10 cellular contexts compared by ENCODE assay signal in the genomic region with DNA sequence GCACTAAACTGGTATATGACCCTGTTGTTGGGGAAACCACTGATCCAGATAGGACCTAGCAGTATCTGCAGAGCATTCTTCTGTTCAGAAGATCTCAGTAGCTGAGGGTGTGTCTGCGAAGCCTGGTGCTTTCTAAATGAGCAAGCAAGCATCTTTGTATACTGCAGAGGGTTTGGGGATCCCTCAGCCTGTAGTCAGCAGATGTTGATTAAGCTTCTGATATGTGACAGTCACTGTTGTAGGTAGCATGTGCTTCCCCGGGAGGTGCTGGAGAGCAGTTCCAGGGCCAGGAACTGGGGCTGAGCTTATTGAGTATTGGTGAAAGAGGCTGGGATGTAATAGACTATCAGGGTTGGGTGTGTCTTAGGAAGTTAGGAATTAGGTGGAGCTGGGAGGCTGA. TPM values are rescaled to one million over a fixed set of nuclear protein-coding genes. Genes with fewer than 3 reads are reported as not detected.
DNase-seq lines count a peak whose midpoint lies in the region; ATAC-seq and TF ChIP-seq lines count a peak whose summit lies in the region.
"Had no signal": no experiment of that assay in that cellular context is flagged by ENCODE, and none has a peak within 500 bp of the region (broad histone marks: within the 10 kb centered on the region; RNA-seq: fewer than 3 reads in every experiment).

No MANE protein-coding gene starts in this region.

- H3K4me1 Mint-ChIP-seq in GM23338 (peaks cover 42% of the 10 kb centered on the region), immature natural killer cell (peaks cover 50 to 62% of the 10 kb centered on the region in 2 donors)
- peaks cover 30% of the 10 kb centered on the region for H3K4me1 Mint-ChIP-seq in activated CD8-positive, alpha-beta T cell treated with anti-CD3 and anti-CD28 coated beads for 36 hours (ENCODE audit: low read depth)

- no peaks in the 10 kb centered on the region for H3K9me2 ChIP-seq in GM23338 (ENCODE audit: insufficient read depth)

- peak overlapping the region; percentile 97 for H3K4me3 Mint-ChIP-seq in GM23338
- H3K4me3 Mint-ChIP-seq in activated CD8-positive, alpha-beta T cell treated with anti-CD3 and anti-CD28 coated beads for 36 hours = peak overlapping the region; percentile 92
- H3K4me3 Mint-ChIP-seq in immature natural killer cell = peak overlapping the region; percentile 92 to 97 (median 95)

- H3K27ac Mint-ChIP-seq in GM23338 (no peak overlapping the region), immature natural killer cell (peak overlapping the region; percentile 61 to 99 (median 94))
- peak overlapping the region; percentile 22 for H3K27ac Mint-ChIP-seq in activated CD8-positive, alpha-beta T cell treated with anti-CD3 and anti-CD28 coated beads for 36 hours

- H3K27me3 ChIP-seq in ACC112 (ENCODE audit: insufficient read depth, low read length) (no peaks in the 10 kb centered on the region), GM23338 (ENCODE audit: insufficient read depth) (peaks cover 11% of the 10 kb centered on the region; the same call in 1 of the 2 replicates)
- H3K27me3 ChIP-seq: gastroesophageal sphincter had no signal

- H3F3A ChIP-seq in GM23338 (replicated peaks; ENCODE audit: low read depth) = peaks cover 21% of the 10 kb centered on the region

- intact Hi-C loops in activated CD8-positive, alpha-beta T cell treated with anti-CD3 and anti-CD28 coated beads for 36 hours (cut with micrococcal nuclease) = loop anchor here (5.0 kb wide), 1 partner anchor 34 kb away; the partner anchor contains the start of gene PRMT1

- peaks cover 36% of the 10 kb centered on the region for H3K27me3 Mint-ChIP-seq in GM23338 (ENCODE audit: insufficient read depth, low read depth, poor library complexity)
- no peaks in the 10 kb centered on the region for H3K27me3 Mint-ChIP-seq in activated CD8-positive, alpha-beta T cell treated with anti-CD3 and anti-CD28 coated beads for 36 hours
- peaks cover 5 to 8% (median 7%) of the 10 kb centered on the region in 3 donors for H3K27me3 Mint-ChIP-seq in immature natural killer cell (ENCODE audit: low read depth in 3 of 3)

- DNase-seq in GM23338 (ENCODE audit: low spot score) (no peak), immature natural killer cell (no peak), NCI-H2029 treated with DMSO at 0.1 percent for 48 hours (lab: John Stamatoyannopoulos, UW) (no peak)
- peak; percentile 34 for DNase-seq in activated CD8-positive, alpha-beta T cell treated with anti-CD3 and anti-CD28 coated beads for 36 hours
- DNase-seq: right cardiac atrium had no signal

- POLR2A ChIA-PET in activated CD8-positive, alpha-beta T cell treated with anti-CD3 and anti-CD28 coated beads for 36 hours (lab: Charles Lee) = interaction anchor here (0.8 to 3.3 kb wide), 5 partner anchors 13 to 165 kb away, joined by 3 to 16 read pairs (median 5); partner anchors contain the start of genes BCL2L12 and IRF3

- H3K79me2 ChIP-seq in ACC112 (ENCODE audit: control insufficient read depth, insufficient read depth, low read length, unreplicated experiment) (peaks cover 48% of the 10 kb centered on the region), GM23338 (replicated peaks; ENCODE audit: insufficient read depth) (peaks cover 26% of the 10 kb centered on the region)

- peaks cover 23% of the 10 kb centered on the region for H3K36me3 Mint-ChIP-seq in GM23338 (ENCODE audit: low read depth)
- H3K36me3 Mint-ChIP-seq in activated CD8-positive, alpha-beta T cell treated with anti-CD3 and anti-CD28 coated beads for 36 hours (ENCODE audit: low read depth) = peaks cover 12% of the 10 kb centered on the region
- H3K36me3 Mint-ChIP-seq in immature natural killer cell = no peaks in the 10 kb centered on the region

- H2AFZ ChIP-seq in ACC112 (ENCODE audit: low read length, unreplicated experiment) (no peak overlapping the region), GM23338 (no peak overlapping the region)

- ATAC-seq in GM23338 = no peak
- no peak for ATAC-seq in activated CD8-positive, alpha-beta T cell treated with anti-CD3 and anti-CD28 coated beads for 36 hours
- no peak for ATAC-seq in GM19395 (IDR thresholded peaks at IDR 0.05; ENCODE audit: unreplicated experiment)
- no peak for ATAC-seq in HG03175 (IDR thresholded peaks at IDR 0.05; ENCODE audit: unreplicated experiment)
- no peak for ATAC-seq in HG02571 (IDR thresholded peaks at IDR 0.05; ENCODE audit: unreplicated experiment)
- ATAC-seq: gastroesophageal sphincter, right cardiac atrium had no signal

- H3K9me3 Mint-ChIP-seq in GM23338 = no peaks in the 10 kb centered on the region
- no peaks in the 10 kb centered on the region for H3K9me3 Mint-ChIP-seq in activated CD8-positive, alpha-beta T cell treated with anti-CD3 and anti-CD28 coated beads for 36 hours
- H3K9me3 Mint-ChIP-seq in immature natural killer cell = no peaks in the 10 kb centered on the region

- H3K4me2 ChIP-seq in GM23338 = peak overlapping the region; percentile 83

- no peak for TF ChIP-seq CTCF in GM23338 (conservative IDR thresholded peaks at IDR 0.05; ENCODE audit: low read depth in 2 of 2)
- TF ChIP-seq CTCF in activated CD8-positive, alpha-beta T cell treated with anti-CD3 and anti-CD28 coated beads for 36 hours (IDR thresholded peaks at IDR 0.05) = no peak

- H3K4me1 ChIP-seq in ACC112 (ENCODE audit: control insufficient read depth, insufficient read depth, low read length, unreplicated experiment) = peaks cover 17% of the 10 kb centered on the region
- peaks cover 30% of the 10 kb centered on the region for H3K4me1 ChIP-seq in GM23338 (ENCODE audit: insufficient read depth)

- H3K36me3 ChIP-seq in ACC112 (ENCODE audit: insufficient read depth, low read length) (no peaks in the 10 kb centered on the region), GM23338 (ENCODE audit: insufficient read depth) (no peaks in the 10 kb centered on the region; the same call in 1 of the 2 replicates)

- CTCF ChIA-PET in activated CD8-positive, alpha-beta T cell treated with anti-CD3 and anti-CD28 coated beads for 36 hours (lab: Charles Lee) = interaction anchor here (0.9 to 2.3 kb wide), 5 partner anchors 28 to 97 kb away, joined by 3 to 6 read pairs (median 3); partner anchors contain the start of gene PRMT1

- H3K4me3 ChIP-seq in ACC112 (ENCODE audit: low read depth, low read length) (peak overlapping the region; percentile 99), GM23338 (peak overlapping the region; percentile 100; the same call in 1 of the 2 replicates)

- peaks cover 13% of the 10 kb centered on the region for H4K20me1 ChIP-seq in GM23338 (replicated peaks; ENCODE audit: insufficient read depth)

- H3K27ac ChIP-seq in ACC112 (ENCODE audit: low read depth, low read length) (no peak overlapping the region), GM23338 (ENCODE audit: low read depth) (0 out of 2 replicates have a peak overlapping the region, but pooled peaks have one; percentile 96)

TF ChIP-seq in GM23338, 12 proteins besides CTCF, POLR2A, EP300 and RAD21 (continues in another document):
- no peak for TF ChIP-seq ZNF114 (CRISPR knock-in tag; IDR thresholded peaks at IDR 0.05)
- TF ChIP-seq NANOG (IDR thresholded peaks at IDR 0.05; ENCODE audit: borderline replicate concordance) = no peak
- no peak for TF ChIP-seq POLR2AphosphoS5 (IDR thresholded peaks at IDR 0.05; ENCODE audit: low read depth)
- no peak for TF ChIP-seq EZH2phosphoT487 (IDR thresholded peaks at IDR 0.05; ENCODE audit: unreplicated experiment)
- TF ChIP-seq STAT1 (IDR thresholded peaks at IDR 0.05; ENCODE audit: unreplicated experiment) = no peak

RNA-seq across cellular contexts. Expression of gene SCAF1, which starts 1.5 kb away (rescaled TPM):
- 47.0 and 53.7 TPM in 2 replicates for total RNA-seq in GM23338 (2014; rRNA removed; shearing (Covaris generic))
- polyA plus RNA-seq in GM23338 (2016; fragmentation: Nextera tagmentation; extraction: Ambion mirVana) (19.7 and 20.2 TPM in 2 replicates), immature natural killer cell (1 to 10 TPM in 1 of 3 donors, under 1 TPM in 1, not detected in 1; 0.87 to 2.6 TPM)
- total RNA-seq in activated CD8-positive, alpha-beta T cell treated with anti-CD3 and anti-CD28 coated beads for 36 hours = 10 to 100 TPM; 54.5 to 57.2 TPM

RNA-seq across cellular contexts. Expression of gene RRAS, which starts 3.5 kb away (rescaled TPM):
- total RNA-seq in GM23338 (2014; rRNA removed; shearing (Covaris generic)) = 6.1 and 9.3 TPM in 2 replicates
- polyA plus RNA-seq in GM23338 (2016; fragmentation: Nextera tagmentation; extraction: Ambion mirVana) (30.0 and 31.0 TPM in 2 replicates), immature natural killer cell (10 to 100 TPM in 2 of 3 donors, 1 to 10 TPM in 1; 9.0 to 17.3 (median 13.5) TPM)
- total RNA-seq in activated CD8-positive, alpha-beta T cell treated with anti-CD3 and anti-CD28 coated beads for 36 hours = 1 to 10 TPM; 6.3 to 7.1 TPM

RNA-seq across cellular contexts. Expression of gene IRF3, which starts 22.2 kb away (rescaled TPM):
- total RNA-seq in GM23338 (2014; rRNA removed; shearing (Covaris generic)) = 89.3 and 164 TPM in 2 replicates
- 57.4 and 72.4 TPM in 2 replicates for polyA plus RNA-seq in GM23338 (2016; fragmentation: Nextera tagmentation; extraction: Ambion mirVana)
- 100 to 1,000 TPM in 1 of 2 experiments, 10 to 100 TPM in 1; 90.8 to 108 TPM for total RNA-seq in activated CD8-positive, alpha-beta T cell treated with anti-CD3 and anti-CD28 coated beads for 36 hours
- polyA plus RNA-seq in immature natural killer cell = 10 to 100 TPM; 63.8 to 82.0 (median 78.9) TPM

RNA-seq across cellular contexts. Expression of gene BCL2L12, which starts 22.3 kb away (rescaled TPM):
- 30.6 and 61.3 TPM in 2 replicates for total RNA-seq in GM23338 (2014; rRNA removed; shearing (Covaris generic))
- 102 and 114 TPM in 2 replicates for polyA plus RNA-seq in GM23338 (2016; fragmentation: Nextera tagmentation; extraction: Ambion mirVana)
- 10 to 100 TPM; 63.4 to 64.6 TPM for total RNA-seq in activated CD8-positive, alpha-beta T cell treated with anti-CD3 and anti-CD28 coated beads for 36 hours
- polyA plus RNA-seq in immature natural killer cell = 10 to 100 TPM; 12.0 to 21.1 (median 20.4) TPM

RNA-seq across cellular contexts. Expression of gene PRMT1, which starts 33.6 kb away (rescaled TPM):
- total RNA-seq in GM23338 (2014; rRNA removed; shearing (Covaris generic)) = 700 and 762 TPM in 2 replicates
- polyA plus RNA-seq in GM23338 (2016; fragmentation: Nextera tagmentation; extraction: Ambion mirVana) (587 and 590 TPM in 2 replicates), immature natural killer cell (100 to 1,000 TPM; 125 to 204 (median 188) TPM)
- 100 to 1,000 TPM; 419 to 437 TPM for total RNA-seq in activated CD8-positive, alpha-beta T cell treated with anti-CD3 and anti-CD28 coated beads for 36 hours
